1 cellular context compared by ENCODE assay signal in genomic region chr20:9837634-9838033, GRCh38.
TF ChIP-seq lines count a peak whose summit lies in the region.

No MANE protein-coding gene starts in this region.

TF ChIP-seq in HepG2, 621 proteins besides CTCF, POLR2A, EP300 and RAD21 (continued from another document):
- no peak for TF ChIP-seq ZSCAN5A (CRISPR knock-in tag; IDR thresholded peaks at IDR 0.05; ENCODE audit: borderline replicate concordance)
- no peak for TF ChIP-seq ZNF619 (CRISPR knock-in tag; IDR thresholded peaks at IDR 0.05)
- TF ChIP-seq PLRG1 (conservative IDR thresholded peaks at IDR 0.05) = no peak
- TF ChIP-seq NFIB (CRISPR knock-in tag; IDR thresholded peaks at IDR 0.05; ENCODE audit: borderline replicate concordance) = no peak
